13 cellular contexts compared by ENCODE assay signal in the genomic region with DNA sequence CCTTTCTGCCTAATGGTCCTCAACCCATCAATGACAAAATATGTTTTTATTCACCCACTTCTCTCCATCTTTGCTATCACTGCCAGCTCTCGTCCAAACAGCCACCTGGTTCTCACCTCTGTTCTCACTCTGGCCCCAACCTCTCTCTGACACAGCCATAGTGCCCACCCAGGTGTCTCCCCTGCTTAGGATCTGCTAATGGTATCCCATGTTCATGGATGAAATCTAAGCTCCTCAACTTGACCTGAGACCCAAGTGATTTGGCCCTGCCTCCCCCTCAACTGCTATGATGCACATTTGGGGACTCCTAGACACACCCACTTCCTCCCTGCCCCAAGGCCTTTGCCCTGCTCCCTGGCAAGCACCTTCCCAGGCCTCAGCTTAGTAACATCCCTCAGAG. TPM values are rescaled to one million over a fixed set of nuclear protein-coding genes. Genes with fewer than 3 reads are reported as not detected.
DNase-seq lines count a peak whose midpoint lies in the region; ATAC-seq and TF ChIP-seq lines count a peak whose summit lies in the region.
"Had no signal": no experiment of that assay in that cellular context is flagged by ENCODE, and none has a peak within 500 bp of the region (broad histone marks: within the 10 kb centered on the region; RNA-seq: fewer than 3 reads in every experiment).

No MANE protein-coding gene starts in this region.

- H3K4me1 ChIP-seq in HEK293 (ENCODE audit: control insufficient read depth, insufficient read depth, low read length) (no peaks in the 10 kb centered on the region), osteoblast (ENCODE audit: insufficient read depth, low read length) (peaks cover 3% of the 10 kb centered on the region)
- H3K4me1 ChIP-seq: Caco-2 had no signal

- H3K36me3 ChIP-seq in H7 (replicated peaks; ENCODE audit: control insufficient read depth, insufficient read depth, low read length) (peaks cover 2% of the 10 kb centered on the region), HEK293 (ENCODE audit: control insufficient read depth in 2 of 2, insufficient read depth in 1 of 2, low read length in 2 of 2) (peaks cover 0 to 6% of the 10 kb centered on the region in 2 experiments; a peak in 2 of 3 replicates), osteoblast (ENCODE audit: insufficient read depth, low read length) (no peaks in the 10 kb centered on the region)

- no peak overlapping the region for H3K4me3 ChIP-seq in H7 (ENCODE audit: insufficient read depth, low read depth, low read length)
- H3K4me3 ChIP-seq in HEK293 (ENCODE audit: low read depth, low read length), result no peak overlapping the region
- H3K4me3 ChIP-seq in osteoblast (ENCODE audit: insufficient read depth, low read length), result no peak overlapping the region

- CTCF ChIA-PET in HEK293 (lab: Yijun Ruan, JAX), result interaction anchor here (0.6 to 1.2 kb wide), 4 partner anchors 117 to 503 kb away, joined by 3 read pairs; no protein-coding TSS in a partner anchor
- CTCF ChIA-PET in activated CD8-positive, alpha-beta memory T cell treated with anti-CD3 and anti-CD28 coated beads, Interleukin-2, amount 10 ng/mL, durations not matched to agents 7 days and 5 days (lab: Charles Lee), result interaction anchor here (1.2 kb wide), 2 partner anchors 95 to 117 kb away, joined by 3 to 4 read pairs; a partner anchor contains a TSS

- H3K79me2 ChIP-seq in osteoblast (ENCODE audit: insufficient read depth, low read length), result no peaks in the 10 kb centered on the region

- H3K9me3 Mint-ChIP-seq in activated CD8-positive, alpha-beta memory T cell treated with anti-CD3 and anti-CD28 coated beads, Interleukin-2, amount 10 ng/mL, durations not matched to agents 7 days and 5 days (ENCODE audit: low read depth), result no peaks in the 10 kb centered on the region
- H3K9me3 Mint-ChIP-seq: CD8-positive, alpha-beta T cell had no signal

- peak; percentile 13 for DNase-seq in H7
- DNase-seq in T-helper 17 cell, result no peak
- peak; percentile 38 for DNase-seq in osteoblast (ENCODE audit: insufficient read length, low spot score, missing footprints)
- DNase-seq in activated CD8-positive, alpha-beta memory T cell treated with anti-CD3 and anti-CD28 coated beads, Interleukin-2, amount 10 ng/mL, durations not matched to agents 7 days and 5 days, result no peak
- DNase-seq in amniotic stem cell (lab: John Stamatoyannopoulos, UW), result no peak
- DNase-seq: C1 segment of cervical spinal cord; Caco-2; CD8-positive, alpha-beta T cell; DMS153; DND-41; GOT3; HCEC 1CT had no signal

- H3K27me3 Mint-ChIP-seq in T-helper 17 cell, result no peaks in the 10 kb centered on the region
- H3K27me3 Mint-ChIP-seq in activated CD8-positive, alpha-beta memory T cell treated with anti-CD3 and anti-CD28 coated beads, Interleukin-2, amount 10 ng/mL, durations not matched to agents 7 days and 5 days, result peaks cover 13% of the 10 kb centered on the region

- peak overlapping the region; percentile 83 for H3K27ac Mint-ChIP-seq in T-helper 17 cell
- H3K27ac Mint-ChIP-seq in activated CD8-positive, alpha-beta memory T cell treated with anti-CD3 and anti-CD28 coated beads, Interleukin-2, amount 10 ng/mL, durations not matched to agents 7 days and 5 days, result no peak overlapping the region
- H3K27ac Mint-ChIP-seq: CD8-positive, alpha-beta T cell had no signal

- POLR2A ChIA-PET in HEK293 (lab: Yijun Ruan, JAX), result no interaction called here

- no peak for ATAC-seq in T-helper 17 cell
- no peak for ATAC-seq in activated CD8-positive, alpha-beta memory T cell treated with anti-CD3 and anti-CD28 coated beads, Interleukin-2, amount 10 ng/mL, durations not matched to agents 7 days and 5 days
- ATAC-seq: CD8-positive, alpha-beta T cell had no signal

- no peaks in the 10 kb centered on the region for H3K36me3 Mint-ChIP-seq in T-helper 17 cell (ENCODE audit: low read depth)
- no peaks in the 10 kb centered on the region for H3K36me3 Mint-ChIP-seq in activated CD8-positive, alpha-beta memory T cell treated with anti-CD3 and anti-CD28 coated beads, Interleukin-2, amount 10 ng/mL, durations not matched to agents 7 days and 5 days
- H3K36me3 Mint-ChIP-seq: CD8-positive, alpha-beta T cell had no signal

- H3K27me3 ChIP-seq in H7 (ENCODE audit: control insufficient read depth, insufficient read depth, low read length), result no peaks in the 10 kb centered on the region; the same call in 1 of the 2 replicates
- H3K27me3 ChIP-seq in osteoblast (ENCODE audit: insufficient read depth, low read length), result no peaks in the 10 kb centered on the region

- no peaks in the 10 kb centered on the region for H3K9me3 ChIP-seq in HEK293 (ENCODE audit: control insufficient read depth, insufficient read depth, low read depth, low read length)
- H3K9me3 ChIP-seq in T-helper 17 cell (ENCODE audit: control insufficient read depth, low read length, poor library complexity, severe bottlenecking), result no peaks in the 10 kb centered on the region
- no peaks in the 10 kb centered on the region for H3K9me3 ChIP-seq in osteoblast (ENCODE audit: low read depth, low read length)
- H3K9me3 ChIP-seq: Caco-2 had no signal

- H4K20me1 ChIP-seq in osteoblast (ENCODE audit: insufficient read depth, low read length), result no peaks in the 10 kb centered on the region

- H3K4me1 Mint-ChIP-seq in T-helper 17 cell, result peaks cover 7% of the 10 kb centered on the region
- H3K4me1 Mint-ChIP-seq in activated CD8-positive, alpha-beta memory T cell treated with anti-CD3 and anti-CD28 coated beads, Interleukin-2, amount 10 ng/mL, durations not matched to agents 7 days and 5 days, result peaks cover 5% of the 10 kb centered on the region

- H3K4me2 ChIP-seq in osteoblast (ENCODE audit: insufficient read depth, low read length), result no peak overlapping the region

- H3K27ac ChIP-seq in HEK293 (ENCODE audit: extremely low read depth, low read depth, low read length) (no peak overlapping the region), osteoblast (ENCODE audit: low read depth, low read length) (no peak overlapping the region)

- H2AFZ ChIP-seq in osteoblast (ENCODE audit: low read length), result no peak overlapping the region

- H3K4me3 Mint-ChIP-seq in T-helper 17 cell, result peak overlapping the region; percentile 31
- H3K4me3 Mint-ChIP-seq in activated CD8-positive, alpha-beta memory T cell treated with anti-CD3 and anti-CD28 coated beads, Interleukin-2, amount 10 ng/mL, durations not matched to agents 7 days and 5 days, result no peak overlapping the region
- H3K4me3 Mint-ChIP-seq: CD8-positive, alpha-beta T cell had no signal

- TF ChIP-seq CTCF in HEK293 (tag by site-specific recombination; IDR thresholded peaks at IDR 0.05) (no peak), osteoblast (IDR thresholded peaks at IDR 0.05; ENCODE audit: extremely low read depth, low read depth, low read length) (no peak)

TF ChIP-seq in HEK293, 187 proteins besides CTCF, POLR2A, EP300 and RAD21 (continues in another document):
- TF ChIP-seq, protein P1, sequence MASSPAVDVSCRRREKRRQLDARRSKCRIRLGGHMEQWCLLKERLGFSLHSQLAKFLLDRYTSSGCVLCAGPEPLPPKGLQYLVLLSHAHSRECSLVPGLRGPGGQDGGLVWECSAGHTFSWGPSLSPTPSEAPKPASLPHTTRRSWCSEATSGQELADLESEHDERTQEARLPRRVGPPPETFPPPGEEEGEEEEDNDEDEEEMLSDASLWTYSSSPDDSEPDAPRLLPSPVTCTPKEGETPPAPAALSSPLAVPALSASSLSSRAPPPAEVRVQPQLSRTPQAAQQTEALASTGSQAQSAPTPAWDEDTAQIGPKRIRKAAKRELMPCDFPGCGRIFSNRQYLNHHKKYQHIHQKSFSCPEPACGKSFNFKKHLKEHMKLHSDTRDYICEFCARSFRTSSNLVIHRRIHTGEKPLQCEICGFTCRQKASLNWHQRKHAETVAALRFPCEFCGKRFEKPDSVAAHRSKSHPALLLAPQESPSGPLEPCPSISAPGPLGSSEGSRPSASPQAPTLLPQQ (tag by site-specific recombination; IDR thresholded peaks at IDR 0.05), result no peak
- no peak for TF ChIP-seq ZNF677 (tag by site-specific recombination; IDR thresholded peaks at IDR 0.05)
- peak; percentile 93 for TF ChIP-seq ZNF248 (tag by site-specific recombination; IDR thresholded peaks at IDR 0.05)
- peak; percentile 25; the same call in 1 of the 2 replicates for TF ChIP-seq KLF9 (tag by site-specific recombination; IDR thresholded peaks at IDR 0.05; ENCODE audit: low read depth)

RNA-seq across cellular contexts. Expression of a gene that starts 25.9 kb away (rescaled TPM):
- 3.5 and 10.1 TPM in 2 replicates for total RNA-seq in H7 (2014; rRNA removed; shearing (Covaris generic))
- total RNA-seq in T-helper 17 cell (under 1 TPM in 1 of 2 donors, not detected in 1; 0.42 TPM), osteoblast (0.29 and 0.36 TPM in 2 replicates)
- total RNA-seq in activated CD8-positive, alpha-beta memory T cell treated with anti-CD3 and anti-CD28 coated beads, Interleukin-2, amount 10 ng/mL, durations not matched to agents 7 days and 5 days, result not detected
- total RNA-seq: CD8-positive, alpha-beta T cell had no signal

RNA-seq across cellular contexts. Expression of a gene that starts 30.7 kb away (rescaled TPM):
- total RNA-seq in H7 (2014; rRNA removed; shearing (Covaris generic)), result 554 and 563 TPM in 2 replicates
- total RNA-seq in T-helper 17 cell, result 100 to 1,000 TPM; 104 to 112 TPM
- total RNA-seq in osteoblast, result 291 and 293 TPM in 2 replicates
- total RNA-seq in activated CD8-positive, alpha-beta memory T cell treated with anti-CD3 and anti-CD28 coated beads, Interleukin-2, amount 10 ng/mL, durations not matched to agents 7 days and 5 days, result 100 to 1,000 TPM; 137 to 170 TPM

RNA-seq across cellular contexts. Expression of a gene that starts 40.6 kb away (rescaled TPM):
- 8.3 and 9.0 TPM in 2 replicates for total RNA-seq in H7 (2014; rRNA removed; shearing (Covaris generic))
- total RNA-seq in T-helper 17 cell (not detected), osteoblast (1.4 and 1.8 TPM in 2 replicates)
- not detected for total RNA-seq in activated CD8-positive, alpha-beta memory T cell treated with anti-CD3 and anti-CD28 coated beads, Interleukin-2, amount 10 ng/mL, durations not matched to agents 7 days and 5 days
- total RNA-seq: CD8-positive, alpha-beta T cell had no signal

RNA-seq across cellular contexts. Expression of a gene that starts 58.6 kb away (rescaled TPM):
- total RNA-seq in H7 (2014; rRNA removed; shearing (Covaris generic)), result 158 and 161 TPM in 2 replicates
- total RNA-seq in T-helper 17 cell (1 to 10 TPM; 9.6 to 9.8 TPM), osteoblast (73.1 and 79.3 TPM in 2 replicates)
- 1 to 10 TPM; 3.7 to 5.3 TPM for total RNA-seq in activated CD8-positive, alpha-beta memory T cell treated with anti-CD3 and anti-CD28 coated beads, Interleukin-2, amount 10 ng/mL, durations not matched to agents 7 days and 5 days

Comparison
In these comparisons a context has a peak if more than half of its experiments do, and no peak if none do; other contexts are left out.
1. DNase-seq: peak in H7 (single experiment) and osteoblast (single experiment); none in T-helper 17 cell (0 of 3), activated CD8-positive, alpha-beta memory T cell treated with anti-CD3 and anti-CD28 coated beads, Interleukin-2, amount 10 ng/mL, durations not matched to agents 7 days and 5 days (single experiment) and amniotic stem cell (single experiment).